1 cellular context compared by ENCODE assay signal in genomic region chr9:6412572-6413364, GRCh38.
TF ChIP-seq lines count a peak whose summit lies in the region.

Gene UHRF2, plus strand, starts transcription at chr9:6413199. Its CDS starts 292 bp downstream, at chr9:6413491.

TF ChIP-seq in WTC11, 78 proteins besides CTCF, POLR2A, EP300 and RAD21 (continued from another document):
- TF ChIP-seq, protein P1, sequence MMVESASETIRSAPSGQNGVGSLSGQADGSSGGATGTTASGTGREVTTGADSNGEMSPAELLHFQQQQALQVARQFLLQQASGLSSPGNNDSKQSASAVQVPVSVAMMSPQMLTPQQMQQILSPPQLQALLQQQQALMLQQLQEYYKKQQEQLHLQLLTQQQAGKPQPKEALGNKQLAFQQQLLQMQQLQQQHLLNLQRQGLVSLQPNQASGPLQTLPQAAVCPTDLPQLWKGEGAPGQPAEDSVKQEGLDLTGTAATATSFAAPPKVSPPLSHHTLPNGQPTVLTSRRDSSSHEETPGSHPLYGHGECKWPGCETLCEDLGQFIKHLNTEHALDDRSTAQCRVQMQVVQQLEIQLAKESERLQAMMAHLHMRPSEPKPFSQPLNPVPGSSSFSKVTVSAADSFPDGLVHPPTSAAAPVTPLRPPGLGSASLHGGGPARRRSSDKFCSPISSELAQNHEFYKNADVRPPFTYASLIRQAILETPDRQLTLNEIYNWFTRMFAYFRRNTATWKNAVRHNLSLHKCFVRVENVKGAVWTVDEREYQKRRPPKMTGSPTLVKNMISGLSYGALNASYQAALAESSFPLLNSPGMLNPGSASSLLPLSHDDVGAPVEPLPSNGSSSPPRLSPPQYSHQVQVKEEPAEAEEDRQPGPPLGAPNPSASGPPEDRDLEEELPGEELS (CRISPR knock-in tag; IDR thresholded peaks at IDR 0.05) = peak; percentile 65; the same call in 1 of the 2 replicates
